ENCODE assay signal across 10 cellular contexts in genomic region chr4:183268556-183268955, GRCh38. TPM values are rescaled to one million over a fixed set of nuclear protein-coding genes. Genes with fewer than 3 reads are reported as not detected.
"Had no signal": no experiment of that assay in that cellular context is flagged by ENCODE, and none has a peak within 500 bp of the region (broad histone marks: within the 10 kb centered on the region; RNA-seq: fewer than 3 reads in every experiment).

No MANE protein-coding gene starts in this region.

- H3K4me3 Mint-ChIP-seq: HFFc6, IgD-negative memory B cell had no signal

- H3K9me3 ChIP-seq: HAP-1 had no signal

- H3K36me3 Mint-ChIP-seq: IgD-negative memory B cell had no signal

- H3K9me3 Mint-ChIP-seq: HFFc6, IgD-negative memory B cell had no signal

- H3K4me1 Mint-ChIP-seq: IgD-negative memory B cell had no signal

- ATAC-seq: HCT116, HepG2 had no signal

- H3K27ac Mint-ChIP-seq: HFFc6, IgD-negative memory B cell had no signal

- DNase-seq: GM23248, GOT3, H7, HFFc6 had no signal

RNA-seq across cellular contexts. Expression of gene CLDN22, which starts 51.5 kb away (rescaled TPM):
- total RNA-seq: GM23248, H4, H7, HepG2, HFFc6, HT1080 had no signal

RNA-seq across cellular contexts. Expression of gene CLDN24, which starts 53.7 kb away (rescaled TPM):
- total RNA-seq: GM23248, H4, H7, HepG2, HFFc6, HT1080 had no signal
